1 cellular context compared by ENCODE assay signal in genomic region chr7:106865130-106866115, GRCh38.
TF ChIP-seq lines count a peak whose summit lies in the region.

Gene PIK3CG (plus strand): TSS chr7:106865282. CDS start chr7:106867562, 2,280 bp downstream.

TF ChIP-seq in K562, 482 proteins besides CTCF, POLR2A, EP300 and RAD21 (continued from another document):
- TF ChIP-seq ZNF592 (IDR thresholded peaks at IDR 0.05) (peak; percentile 67), ZBTB40 (IDR thresholded peaks at IDR 0.05) (peak; percentile 79), ZBTB40 (CRISPR knock-in tag; IDR thresholded peaks at IDR 0.05) (no peak), ZNF609 (CRISPR knock-in tag; IDR thresholded peaks at IDR 0.05; ENCODE audit: borderline replicate concordance) (no peak), CREB3L1 (IDR thresholded peaks at IDR 0.05; ENCODE audit: borderline replicate concordance, low read depth) (0 out of 2 replicates have a peak, but pooled peaks have one; percentile 42), SIN3B (IDR thresholded peaks at IDR 0.05; ENCODE audit: low read depth) (no peak), ATF3 (IDR thresholded peaks at IDR 0.05) (no peak), ATF3 (CRISPR knock-in tag; conservative IDR thresholded peaks at IDR 0.05) (peak; percentile 80; the same call in 1 of the 2 replicates)
